In the genomic region with DNA sequence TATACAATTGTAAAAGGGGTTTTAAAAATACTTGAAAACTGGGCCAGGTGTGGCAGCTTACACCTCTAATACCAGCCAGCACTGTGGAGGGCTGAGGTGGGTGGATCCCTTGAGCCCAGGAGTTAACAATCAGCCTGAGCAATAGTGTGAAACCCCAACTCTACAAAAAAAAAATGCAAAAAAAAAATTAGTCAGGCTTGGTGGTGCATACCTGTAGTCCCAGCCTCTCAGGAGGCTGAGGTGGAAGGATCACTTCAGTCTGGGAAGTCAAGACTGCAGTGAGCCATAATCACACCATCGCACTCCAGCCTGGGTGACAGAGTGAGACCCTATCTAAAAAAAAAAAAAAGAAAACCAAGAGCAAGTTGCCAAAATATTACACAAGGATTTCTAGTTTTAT, we compare ENCODE assay signal across 15 cellular contexts.
DNase-seq lines count a peak whose midpoint lies in the region; ATAC-seq and TF ChIP-seq lines count a peak whose summit lies in the region.
"Had no signal": no experiment of that assay in that cellular context is flagged by ENCODE, and none has a peak within 500 bp of the region (broad histone marks: within the 10 kb centered on the region; RNA-seq: fewer than 3 reads in every experiment).

No MANE protein-coding gene starts in this region.

- H3K4me1 Mint-ChIP-seq in activated T-cell treated with anti-CD3 and anti-CD28 coated beads, Interleukin-2, amount 50 U/mL, for 24 hours (ENCODE audit: low read depth): peaks cover 58% of the 10 kb centered on the region
- peaks cover 45% of the 10 kb centered on the region for H3K4me1 Mint-ChIP-seq in activated CD4-positive, alpha-beta memory T cell treated with anti-CD3 and anti-CD28 coated beads, Interleukin-2, amount 10 ng/mL, durations not matched to agents 7 days and 5 days
- H3K4me1 Mint-ChIP-seq in natural killer cell: peaks cover 53 to 56% of the 10 kb centered on the region in 2 donors
- H3K4me1 Mint-ChIP-seq: GM23338 had no signal

- DNase-seq in activated T-cell treated with anti-CD3 and anti-CD28 coated beads, Interleukin-2, amount 50 U/mL, for 24 hours: no peak
- DNase-seq in activated T-cell treated with anti-CD3 and anti-CD28 coated beads, Interleukin-2, amount 50 U/mL, for 1 hour: no peak
- no peak for DNase-seq in activated CD4-positive, alpha-beta memory T cell treated with anti-CD3 and anti-CD28 coated beads, Interleukin-2, amount 10 ng/mL, durations not matched to agents 7 days and 5 days
- peak; percentile 48 for DNase-seq in natural killer cell
- DNase-seq in Kasumi-1 (lab: John Stamatoyannopoulos, UW): no peak
- DNase-seq in cerebellar cortex (ENCODE audit: low spot score): no peak
- DNase-seq in NCI-H345 treated with DMSO at 0.1 percent for 48 hours (lab: John Stamatoyannopoulos, UW; ENCODE audit: unreplicated experiment): no peak
- DNase-seq: amygdala, dermis blood vessel endothelial cell, DMS79, NCI-H187 treated with DMSO at 0.1 percent for 48 hours, NCI-H526 had no signal

- peaks cover 40% of the 10 kb centered on the region for H3K36me3 Mint-ChIP-seq in activated T-cell treated with anti-CD3 and anti-CD28 coated beads, Interleukin-2, amount 50 U/mL, for 24 hours (ENCODE audit: low read depth)
- H3K36me3 Mint-ChIP-seq in activated CD4-positive, alpha-beta memory T cell treated with anti-CD3 and anti-CD28 coated beads, Interleukin-2, amount 10 ng/mL, durations not matched to agents 7 days and 5 days (ENCODE audit: low read depth): peaks cover 48% of the 10 kb centered on the region
- peaks cover 26% of the 10 kb centered on the region for H3K36me3 Mint-ChIP-seq in natural killer cell

- no peaks in the 10 kb centered on the region for H3K27me3 Mint-ChIP-seq in activated T-cell treated with anti-CD3 and anti-CD28 coated beads, Interleukin-2, amount 50 U/mL, for 24 hours
- no peaks in the 10 kb centered on the region for H3K27me3 Mint-ChIP-seq in activated CD4-positive, alpha-beta memory T cell treated with anti-CD3 and anti-CD28 coated beads, Interleukin-2, amount 10 ng/mL, durations not matched to agents 7 days and 5 days
- no peaks in the 10 kb centered on the region for H3K27me3 Mint-ChIP-seq in natural killer cell (ENCODE audit: low read depth in 2 of 2)

- ATAC-seq in GM19452 (IDR thresholded peaks at IDR 0.05; ENCODE audit: unreplicated experiment) (peak; percentile 33), natural killer cell (peak; percentile 73 to 80 (median 74))
- ATAC-seq: GM23338 had no signal

- no peak for TF ChIP-seq CTCF in natural killer cell (IDR thresholded peaks at IDR 0.05)

- CTCF ChIA-PET in activated CD4-positive, alpha-beta memory T cell treated with anti-CD3 and anti-CD28 coated beads, Interleukin-2, amount 10 ng/mL, durations not matched to agents 7 days and 5 days (lab: Charles Lee): no interaction called here

- H3K27ac Mint-ChIP-seq in activated T-cell treated with anti-CD3 and anti-CD28 coated beads, Interleukin-2, amount 50 U/mL, for 24 hours: peak overlapping the region; percentile 78
- peak overlapping the region; percentile 95 for H3K27ac Mint-ChIP-seq in activated CD4-positive, alpha-beta memory T cell treated with anti-CD3 and anti-CD28 coated beads, Interleukin-2, amount 10 ng/mL, durations not matched to agents 7 days and 5 days
- H3K27ac Mint-ChIP-seq in natural killer cell: peak overlapping the region; percentile 95 to 96
- H3K27ac Mint-ChIP-seq: GM23338, type B pancreatic cell had no signal

- no peak overlapping the region for H3K4me3 Mint-ChIP-seq in activated T-cell treated with anti-CD3 and anti-CD28 coated beads, Interleukin-2, amount 50 U/mL, for 24 hours
- no peak overlapping the region for H3K4me3 Mint-ChIP-seq in activated CD4-positive, alpha-beta memory T cell treated with anti-CD3 and anti-CD28 coated beads, Interleukin-2, amount 10 ng/mL, durations not matched to agents 7 days and 5 days
- H3K4me3 Mint-ChIP-seq in natural killer cell: peak overlapping the region; percentile 78
- H3K4me3 Mint-ChIP-seq: GM23338, type B pancreatic cell had no signal

- peaks cover 27% of the 10 kb centered on the region for H3K9me3 Mint-ChIP-seq in activated T-cell treated with anti-CD3 and anti-CD28 coated beads, Interleukin-2, amount 50 U/mL, for 24 hours
- peaks cover 24% of the 10 kb centered on the region for H3K9me3 Mint-ChIP-seq in activated CD4-positive, alpha-beta memory T cell treated with anti-CD3 and anti-CD28 coated beads, Interleukin-2, amount 10 ng/mL, durations not matched to agents 7 days and 5 days
- peaks cover 2 to 11% of the 10 kb centered on the region in 2 donors for H3K9me3 Mint-ChIP-seq in natural killer cell
- H3K9me3 Mint-ChIP-seq: type B pancreatic cell had no signal

- intact Hi-C loops in natural killer cell (cut with micrococcal nuclease): loop anchor here (1.0 to 10.0 kb wide), 6 partner anchors 17 to 294 kb away; a partner anchor contains a TSS

- POLR2A ChIA-PET in activated CD4-positive, alpha-beta memory T cell treated with anti-CD3 and anti-CD28 coated beads, Interleukin-2, amount 10 ng/mL, durations not matched to agents 7 days and 5 days (lab: Charles Lee): interaction anchor here (0.7 to 1.2 kb wide), 5 partner anchors 10 to 294 kb away, joined by 3 read pairs; a partner anchor contains a TSS
